Comparison of ENCODE assay signal across 23 cellular contexts in the genomic region with DNA sequence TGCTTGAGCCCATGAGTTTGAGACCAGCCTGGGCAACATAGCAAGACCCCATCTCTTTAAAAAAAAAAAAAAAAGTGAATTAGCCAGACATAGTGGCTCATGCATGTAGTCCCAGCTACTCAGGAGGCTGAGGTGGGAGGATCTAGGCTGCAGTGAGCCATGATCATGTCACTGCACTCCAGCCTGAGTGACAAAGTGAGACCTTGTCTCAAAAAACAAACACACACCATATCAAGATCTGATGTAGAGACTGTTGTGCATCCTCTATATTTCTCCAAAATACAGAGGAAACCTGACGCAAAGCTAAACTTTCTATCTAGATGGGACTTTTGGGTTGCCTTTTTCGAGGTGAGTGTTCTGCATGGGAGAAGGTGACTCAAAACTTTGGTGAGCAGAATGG.
"Had no signal": no experiment of that assay in that cellular context is flagged by ENCODE, and none has a peak within 500 bp of the region (broad histone marks: within the 10 kb centered on the region; RNA-seq: fewer than 3 reads in every experiment).

No MANE protein-coding gene starts in this region.

- DNase-seq: stimulated activated CD4-positive, alpha-beta T cell treated with anti-CD3 and anti-CD28 coated beads, Interleukin-2, amount 100 ng/mL, for 48 hours; stimulated activated CD4-positive, alpha-beta T cell treated with anti-CD3 and anti-CD28 coated beads, Interleukin-4, amount 100 ng/mL, for 1 hour; stimulated activated CD4-positive, alpha-beta T cell treated with anti-CD3 and anti-CD28 coated beads, Interleukin-4, amount 100 ng/mL, for 24 hours; stimulated activated CD4-positive, alpha-beta T cell treated with anti-CD3 and anti-CD28 coated beads, Interleukin-4, amount 100 ng/mL, for 4 hours; stimulated activated CD8-positive, alpha-beta memory T cell treated with anti-CD3 and anti-CD28 coated beads, Interleukin-4, amount 100 ng/mL, for 48 hours; stimulated activated naive B cell treated with anti-CD40 and anti-IgM and Interleukin-4, amounts not matched to agents 10 μg/mL and 1 μg/mL and 100 μg/mL, for 72 hours; stimulated activated naive CD4-positive, alpha-beta T cell; stimulated activated naive CD4-positive, alpha-beta T cell treated with Interleukin-2 at 50 U/mL for 16 hours; stimulated activated naive CD8-positive, alpha-beta T cell treated with anti-CD3 and anti-CD28 coated beads, Interleukin-15, amount 100 ng/mL, for 72 hours; stimulated activated naive CD8-positive, alpha-beta T cell treated with anti-CD3 and anti-CD28 coated beads, Interleukin-15, Interleukin-2, amounts not matched to agents 100 U/mL and 50 U/mL, for 24 hours; stomach; substantia nigra; testis; thyroid gland; tibial artery; transverse colon; trophoblast cell; upper lobe of left lung; upper lobe of right lung; uterus had no signal

- H3K9me3 Mint-ChIP-seq: stimulated activated memory B cell treated with anti-CD40 and anti-IgM and Interleukin-4, amounts not matched to agents 10 μg/mL and 1 μg/mL and 100 μg/mL, for 72 hours; stimulated activated naive B cell treated with anti-CD40 and anti-IgM and Interleukin-4, amounts not matched to agents 10 μg/mL and 1 μg/mL and 100 μg/mL, for 72 hours; stimulated activated naive CD8-positive, alpha-beta T cell treated with anti-CD3 and anti-CD28 coated beads, Interleukin-15, amount 100 ng/mL, for 72 hours; stimulated activated naive CD8-positive, alpha-beta T cell treated with anti-CD3 and anti-CD28 coated beads, Interleukin-15, Interleukin-2, amounts not matched to agents 100 ng/mL and 50 ng/mL, for 24 hours; type B pancreatic cell had no signal

- H3K4me3 Mint-ChIP-seq: stimulated activated memory B cell treated with anti-CD40 and anti-IgM and Interleukin-4, amounts not matched to agents 10 μg/mL and 1 μg/mL and 100 μg/mL, for 72 hours; stimulated activated naive B cell treated with anti-CD40 and anti-IgM and Interleukin-4, amounts not matched to agents 10 μg/mL and 1 μg/mL and 100 μg/mL, for 72 hours; stimulated activated naive CD8-positive, alpha-beta T cell treated with anti-CD3 and anti-CD28 coated beads, Interleukin-15, amount 100 ng/mL, for 72 hours; stimulated activated naive CD8-positive, alpha-beta T cell treated with anti-CD3 and anti-CD28 coated beads, Interleukin-15, Interleukin-2, amounts not matched to agents 100 ng/mL and 50 ng/mL, for 24 hours; type B pancreatic cell had no signal

- H3K27ac Mint-ChIP-seq: stimulated activated memory B cell treated with anti-CD40 and anti-IgM and Interleukin-4, amounts not matched to agents 10 μg/mL and 1 μg/mL and 100 μg/mL, for 72 hours; stimulated activated naive B cell treated with anti-CD40 and anti-IgM and Interleukin-4, amounts not matched to agents 10 μg/mL and 1 μg/mL and 100 μg/mL, for 72 hours; stimulated activated naive CD8-positive, alpha-beta T cell treated with anti-CD3 and anti-CD28 coated beads, Interleukin-15, amount 100 ng/mL, for 72 hours; stimulated activated naive CD8-positive, alpha-beta T cell treated with anti-CD3 and anti-CD28 coated beads, Interleukin-15, Interleukin-2, amounts not matched to agents 100 ng/mL and 50 ng/mL, for 24 hours; type B pancreatic cell had no signal

- ATAC-seq: stimulated activated memory B cell treated with anti-CD40 and anti-IgM and Interleukin-4, amounts not matched to agents 10 μg/mL and 1 μg/mL and 100 μg/mL, for 72 hours; stimulated activated naive B cell treated with anti-CD40 and anti-IgM and Interleukin-4, amounts not matched to agents 10 μg/mL and 1 μg/mL and 100 μg/mL, for 72 hours; stimulated activated naive CD8-positive, alpha-beta T cell treated with anti-CD3 and anti-CD28 coated beads, Interleukin-15, amount 100 ng/mL, for 72 hours; stimulated activated naive CD8-positive, alpha-beta T cell treated with anti-CD3 and anti-CD28 coated beads, Interleukin-15, Interleukin-2, amounts not matched to agents 100 U/mL and 50 U/mL, for 24 hours; upper lobe of right lung had no signal

- H3K36me3 Mint-ChIP-seq: stimulated activated memory B cell treated with anti-CD40 and anti-IgM and Interleukin-4, amounts not matched to agents 10 μg/mL and 1 μg/mL and 100 μg/mL, for 72 hours; stimulated activated naive B cell treated with anti-CD40 and anti-IgM and Interleukin-4, amounts not matched to agents 10 μg/mL and 1 μg/mL and 100 μg/mL, for 72 hours; type B pancreatic cell had no signal

- H3K4me1 Mint-ChIP-seq: stimulated activated memory B cell treated with anti-CD40 and anti-IgM and Interleukin-4, amounts not matched to agents 10 μg/mL and 1 μg/mL and 100 μg/mL, for 72 hours; stimulated activated naive B cell treated with anti-CD40 and anti-IgM and Interleukin-4, amounts not matched to agents 10 μg/mL and 1 μg/mL and 100 μg/mL, for 72 hours; stimulated activated naive CD8-positive, alpha-beta T cell treated with anti-CD3 and anti-CD28 coated beads, Interleukin-15, amount 100 ng/mL, for 72 hours had no signal
